8 cellular contexts compared by ENCODE assay signal in the genomic region with DNA sequence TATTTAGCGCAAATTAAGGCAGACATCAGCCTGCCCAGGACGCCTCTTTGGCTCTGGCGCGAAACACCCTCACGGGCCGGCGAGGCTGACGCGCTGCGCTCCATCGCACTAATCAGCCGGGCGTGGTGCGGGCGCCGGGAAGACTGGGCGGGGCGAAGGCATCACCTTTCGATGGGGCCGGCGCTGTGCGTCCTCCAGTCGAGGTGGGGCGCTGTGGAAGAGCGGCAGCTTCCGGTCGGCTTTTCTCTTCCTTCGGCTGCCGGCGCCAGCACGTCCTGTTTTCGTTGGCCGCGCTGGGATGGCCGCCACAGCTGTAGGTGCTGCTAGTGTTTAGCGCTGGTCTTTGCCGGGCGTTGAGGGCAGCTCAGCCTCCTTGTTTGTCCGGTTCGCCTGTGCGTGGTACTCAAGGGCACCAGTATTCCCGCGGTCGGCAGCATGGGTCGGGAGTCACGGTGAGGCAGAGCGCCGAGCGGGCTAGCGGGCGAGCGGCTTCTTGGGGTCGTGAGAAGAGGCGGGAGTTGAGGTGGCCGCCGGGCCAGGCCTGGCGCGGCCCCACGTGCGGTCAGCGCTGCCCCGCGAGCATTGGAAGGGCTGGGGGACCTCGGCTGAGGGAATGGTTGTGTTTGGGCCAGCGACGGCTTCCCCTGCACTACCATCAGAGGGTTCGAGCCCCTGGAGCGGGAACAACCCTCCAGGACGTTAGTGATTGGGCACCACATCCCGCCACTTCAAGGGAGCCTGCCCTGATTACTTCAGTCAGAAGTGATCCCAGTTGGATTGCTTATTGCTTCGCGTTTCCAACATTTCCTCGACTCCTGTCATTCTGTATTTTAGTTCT. TPM values are rescaled to one million over a fixed set of nuclear protein-coding genes. Genes with fewer than 3 reads are reported as not detected.
DNase-seq lines count a peak whose midpoint lies in the region; ATAC-seq, FAIRE-seq and TF ChIP-seq lines count a peak whose summit lies in the region.

A gene with protein sequence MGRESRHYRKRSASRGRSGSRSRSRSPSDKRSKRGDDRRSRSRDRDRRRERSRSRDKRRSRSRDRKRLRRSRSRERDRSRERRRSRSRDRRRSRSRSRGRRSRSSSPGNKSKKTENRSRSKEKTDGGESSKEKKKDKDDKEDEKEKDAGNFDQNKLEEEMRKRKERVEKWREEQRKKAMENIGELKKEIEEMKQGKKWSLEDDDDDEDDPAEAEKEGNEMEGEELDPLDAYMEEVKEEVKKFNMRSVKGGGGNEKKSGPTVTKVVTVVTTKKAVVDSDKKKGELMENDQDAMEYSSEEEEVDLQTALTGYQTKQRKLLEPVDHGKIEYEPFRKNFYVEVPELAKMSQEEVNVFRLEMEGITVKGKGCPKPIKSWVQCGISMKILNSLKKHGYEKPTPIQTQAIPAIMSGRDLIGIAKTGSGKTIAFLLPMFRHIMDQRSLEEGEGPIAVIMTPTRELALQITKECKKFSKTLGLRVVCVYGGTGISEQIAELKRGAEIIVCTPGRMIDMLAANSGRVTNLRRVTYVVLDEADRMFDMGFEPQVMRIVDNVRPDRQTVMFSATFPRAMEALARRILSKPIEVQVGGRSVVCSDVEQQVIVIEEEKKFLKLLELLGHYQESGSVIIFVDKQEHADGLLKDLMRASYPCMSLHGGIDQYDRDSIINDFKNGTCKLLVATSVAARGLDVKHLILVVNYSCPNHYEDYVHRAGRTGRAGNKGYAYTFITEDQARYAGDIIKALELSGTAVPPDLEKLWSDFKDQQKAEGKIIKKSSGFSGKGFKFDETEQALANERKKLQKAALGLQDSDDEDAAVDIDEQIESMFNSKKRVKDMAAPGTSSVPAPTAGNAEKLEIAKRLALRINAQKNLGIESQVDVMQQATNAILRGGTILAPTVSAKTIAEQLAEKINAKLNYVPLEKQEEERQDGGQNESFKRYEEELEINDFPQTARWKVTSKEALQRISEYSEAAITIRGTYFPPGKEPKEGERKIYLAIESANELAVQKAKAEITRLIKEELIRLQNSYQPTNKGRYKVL (plus strand): TSS at position 276 of the 838 bp plus-strand sequence. CDS start 160 bp downstream, at position 436.

- POLR2A ChIA-PET in T-cell (lab: Charles Lee) = interaction anchor here (0.6 to 1.6 kb wide), 3 partner anchors 21 to 1892 kb away, joined by 3 to 7 read pairs (median 5); a partner anchor contains a TSS

- TF ChIP-seq CTCF in adrenal gland (IDR thresholded peaks at IDR 0.05) (peak; percentile 53 to 72 (median 61)), heart left ventricle (IDR thresholded peaks at IDR 0.05) (peak; percentile 55 to 95 (median 78)), progenitor cell of endocrine pancreas (IDR thresholded peaks at IDR 0.05; ENCODE audit: unreplicated experiment) (peak; percentile 82)

- H3K4me3 Mint-ChIP-seq in T-cell (peak within 1 kb of the TSS; percentile 99 to 100 (median 99)), progenitor cell of endocrine pancreas (ENCODE audit: low read depth) (peak within 1 kb of the TSS; percentile 98)

- H3K27ac ChIP-seq in adrenal gland (peak within 1 kb of the TSS in 4 of 5 donors; percentile 61 to 89 (median 62)), heart left ventricle (peak within 1 kb of the TSS in 11 of 12 donors; percentile 51 to 86 (median 67))

- peak within 1 kb of the TSS; percentile 69 to 95 (median 76) for H3K4me3 ChIP-seq in adrenal gland
- peak within 1 kb of the TSS; percentile 62 to 98 (median 80) for H3K4me3 ChIP-seq in heart left ventricle

- H3K36me3 ChIP-seq in adrenal gland (replicated peaks in 1 of 2) (no peaks in the 10 kb centered on the region), heart left ventricle (peaks cover 0 to 7% (median under 1%) of the 10 kb centered on the region in 9 donors)

- ATAC-seq in HG02840 (IDR thresholded peaks at IDR 0.05; ENCODE audit: low FRiP score, unreplicated experiment) (peak; percentile 91), T-cell (replicated peaks in 1 of 4) (peak; percentile 98 to 99 (median 99)), heart left ventricle (peak; percentile 95 to 99 (median 99))

- peaks cover 37 to 47% (median 40%) of the 10 kb centered on the region in 3 donors for H3K4me1 Mint-ChIP-seq in T-cell
- peaks cover 17% of the 10 kb centered on the region for H3K4me1 Mint-ChIP-seq in progenitor cell of endocrine pancreas (ENCODE audit: low read depth)

- intact Hi-C loops in adrenal gland (cut with DNase I) (no loop called here), heart left ventricle (cut with DNase I) (loop anchor here in 2 of 10 donors (2.0 to 10.0 kb wide), 2 partner anchors 20 to 86 kb away; a partner anchor contains a TSS)

- no peaks in the 10 kb centered on the region for H3K9me3 Mint-ChIP-seq in T-cell
- H3K9me3 Mint-ChIP-seq in progenitor cell of endocrine pancreas (ENCODE audit: low read depth) = no peaks in the 10 kb centered on the region

- H3K9me3 ChIP-seq in adrenal gland (replicated peaks in 1 of 3) (no peaks in the 10 kb centered on the region), heart left ventricle (no peaks in the 10 kb centered on the region)

- no peaks in the 10 kb centered on the region for H3K27me3 Mint-ChIP-seq in T-cell
- peaks cover 12% of the 10 kb centered on the region for H3K27me3 Mint-ChIP-seq in progenitor cell of endocrine pancreas

- peak; percentile 91 for FAIRE-seq in GM12891 (lab: Jason Lieb, UNC)

- H3K27ac Mint-ChIP-seq in T-cell (peak within 1 kb of the TSS; percentile 97 to 98), progenitor cell of endocrine pancreas (peak within 1 kb of the TSS; percentile 98)

- DNase-seq in GM12891 (ENCODE audit: insufficient read length, low spot score) (peak; percentile 93), NCI-H1436 treated with DMSO at 0.1 percent for 48 hours (lab: John Stamatoyannopoulos, UW) (peak; percentile 58), T-cell (peak; percentile 85 to 95 (median 91)), adrenal gland (peak; percentile 92 to 96 (median 94)), heart left ventricle (peak; percentile 91 to 96 (median 94)), progenitor cell of endocrine pancreas (ENCODE audit: low spot score, unreplicated experiment) (peak; percentile 84), ureter (ENCODE audit: low spot score) (peak; percentile 94)

- TF ChIP-seq POLR2A in GM12891 (IDR thresholded peaks at IDR 0.05; ENCODE audit: low read depth, low read length) (peak; percentile 93), adrenal gland (IDR thresholded peaks at IDR 0.05) (peak; percentile 46 to 87), heart left ventricle (IDR thresholded peaks at IDR 0.05) (peak in 1 of 2 donors; percentile 74)

- H3K36me3 Mint-ChIP-seq in T-cell (peaks cover 8% of the 10 kb centered on the region), progenitor cell of endocrine pancreas (ENCODE audit: insufficient read depth) (peaks cover 3% of the 10 kb centered on the region)

- WGBS in adrenal gland, 4 donors = 0% methylated on average over 14 to 73 of the region's 73 CpGs
- 0 to 1% (median 0%) methylated on average over 31 to 73 of the region's 73 CpGs for WGBS in heart left ventricle, 4 donors

- CTCF ChIA-PET in T-cell (lab: Charles Lee) = interaction anchor here in 1 of 2 donors (0.6 to 3.6 kb wide), 6 partner anchors 9 to 1795 kb away, joined by 3 to 19 read pairs (median 4); a partner anchor contains a TSS

- H3K27me3 ChIP-seq in adrenal gland (no peaks in the 10 kb centered on the region), heart left ventricle (no peaks in the 10 kb centered on the region)

- H3K4me1 ChIP-seq in adrenal gland (replicated peaks in 1 of 2) (peaks cover 0 to 20% of the 10 kb centered on the region in 2 donors), heart left ventricle (peaks cover 0 to 28% (median 19%) of the 10 kb centered on the region in 12 donors)

TF ChIP-seq in GM12891, 5 proteins besides CTCF, POLR2A, EP300 and RAD21:
- TF ChIP-seq POLR2AphosphoS5 (IDR thresholded peaks at IDR 0.05; ENCODE audit: low read depth, low read length) (peak; percentile 95), PAX5 (IDR thresholded peaks at IDR 0.05; ENCODE audit: insufficient read depth, low read length, severe bottlenecking) (peak; percentile 91), SPI1 (IDR thresholded peaks at IDR 0.05; ENCODE audit: low read depth, low read length) (peak; percentile 41; the same call in 1 of the 2 replicates), POU2F2 (IDR thresholded peaks at IDR 0.05; ENCODE audit: low read depth, low read length) (peak; percentile 40; the same call in 1 of the 2 replicates), TAF1 (IDR thresholded peaks at IDR 0.05; ENCODE audit: low read depth, low read length) (peak; percentile 95)
TF ChIP-seq in GM12891: peak in this region for 5.

RNA-seq across cellular contexts. Expression of the gene that starts here (rescaled TPM):
- polyA plus RNA-seq in GM12891 (2012; ENCODE audit: low read depth, missing spikeins) = 44.9 TPM
- total RNA-seq in T-cell = 10 to 100 TPM; 53.9 to 69.5 (median 65.7) TPM
- 10 to 100 TPM; 13.3 to 40.5 (median 34.9) TPM for total RNA-seq in adrenal gland
- 10 to 100 TPM; 19.7 to 48.0 (median 34.8) TPM for polyA plus RNA-seq in adrenal gland
- 10 to 100 TPM; 14.3 to 37.0 (median 28.8) TPM for total RNA-seq in heart left ventricle
- 10 to 100 TPM; 23.5 to 29.2 TPM for polyA plus RNA-seq in heart left ventricle
- total RNA-seq in progenitor cell of endocrine pancreas = 72.3 and 73.2 TPM in 2 replicates
- 60.1 TPM for total RNA-seq in ureter

Comparison
In these comparisons a context has a peak if more than half of its experiments do, and no peak if none do; other contexts are left out.
1. Peak in every context shown above with its lines: DNase-seq, ATAC-seq, H3K4me3 ChIP-seq and H3K27ac ChIP-seq.